In genomic region chr4:116183241-116183640, GRCh38 we compare ENCODE assay signal across 20 cellular contexts.
DNase-seq lines count a peak whose midpoint lies in the region; TF ChIP-seq lines count a peak whose summit lies in the region.
"Had no signal": no experiment of that assay in that cellular context is flagged by ENCODE, and none has a peak within 500 bp of the region (broad histone marks: within the 10 kb centered on the region; RNA-seq: fewer than 3 reads in every experiment).

No MANE protein-coding gene starts in this region.

- H3K4ac ChIP-seq in mesendoderm (ENCODE audit: low read depth, low read length): no peak overlapping the region

- no peaks in the 10 kb centered on the region for H3K9me3 ChIP-seq in A673 (ENCODE audit: low read depth, low read length, poor library complexity, severe bottlenecking)
- H3K9me3 ChIP-seq in neural progenitor cell (ENCODE audit: low read depth): no peaks in the 10 kb centered on the region
- H3K9me3 ChIP-seq: BE2C; BLaER1 treated with 17β-estradiol and CSF1 and Interleukin-3, amounts not matched to agents 10 nM and 100 nM; Caco-2 had no signal

- no peaks in the 10 kb centered on the region for H3K36me3 Mint-ChIP-seq in neural progenitor cell
- H3K36me3 Mint-ChIP-seq: CD14-positive monocyte; CD4-positive, alpha-beta memory T cell had no signal

- peaks cover 6% of the 10 kb centered on the region for H3K36me3 ChIP-seq in A673 (ENCODE audit: insufficient read depth, low read length, poor library complexity, severe bottlenecking)
- no peaks in the 10 kb centered on the region for H3K36me3 ChIP-seq in neural progenitor cell
- H3K36me3 ChIP-seq in mesendoderm (ENCODE audit: control insufficient read depth, insufficient read depth, low read length): no peaks in the 10 kb centered on the region
- H3K36me3 ChIP-seq: BE2C; BLaER1 treated with 17β-estradiol and CSF1 and Interleukin-3, amounts not matched to agents 10 nM and 100 nM had no signal

- H3K56ac ChIP-seq in mesendoderm (ENCODE audit: low read length): no peak overlapping the region

- H3K79me2 ChIP-seq in neural progenitor cell (ENCODE audit: low read depth): no peaks in the 10 kb centered on the region
- no peaks in the 10 kb centered on the region for H3K79me2 ChIP-seq in mesendoderm (ENCODE audit: control insufficient read depth, insufficient read depth, low read length)

- no peaks in the 10 kb centered on the region for H3K79me1 ChIP-seq in mesendoderm (ENCODE audit: low read length)

- intact Hi-C loops in A673 (cut with micrococcal nuclease; ENCODE audit: unreplicated experiment): loop anchor here (1.0 to 10.0 kb wide), 13 partner anchors 126 to 1849 kb away; partner anchors contain the start of gene NDST3

- H3K4me3 ChIP-seq in A673 (ENCODE audit: low read depth, low read length, poor library complexity, severe bottlenecking): no peak overlapping the region
- H3K4me3 ChIP-seq in neural progenitor cell: no peak overlapping the region
- no peak overlapping the region for H3K4me3 ChIP-seq in mesendoderm (ENCODE audit: low read length)
- H3K4me3 ChIP-seq: BLaER1 treated with 17β-estradiol and CSF1 and Interleukin-3, amounts not matched to agents 10 nM and 100 nM; GM23248 had no signal

- POLR2A ChIA-PET in A673 (lab: Charles Lee; ENCODE audit: low non-redundant PET): interaction anchor here (1.0 kb wide), 1 partner anchor 317 kb away, joined by 18 read pairs; no protein-coding TSS in a partner anchor

- H3K9me3 Mint-ChIP-seq in neural progenitor cell: no peaks in the 10 kb centered on the region
- H3K9me3 Mint-ChIP-seq: CD14-positive monocyte had no signal

- DNase-seq in A673 (ENCODE audit: low spot score): peak; percentile 88
- peak; percentile 9 for DNase-seq in DMS 273 treated with DMSO at 0.1 percent for 48 hours (lab: John Stamatoyannopoulos, UW)
- DNase-seq in NCI-H82 treated with DMSO at 0.1 percent for 48 hours (lab: John Stamatoyannopoulos, UW; ENCODE audit: unreplicated experiment): peak; percentile 81
- no peak for DNase-seq in neural progenitor cell (ENCODE audit: low spot score)
- DNase-seq in CD1c-positive myeloid dendritic cell (ENCODE audit: extremely low spot score): no peak
- no peak for DNase-seq in mesendoderm
- no peak for DNase-seq in NCI-H774 (lab: John Stamatoyannopoulos, UW)
- DNase-seq: ACHN; AML-193; BE2C; Caco-2; CD4-positive, alpha-beta memory T cell; DMS153; DND-41; GM23248; H7; HCEC 1CT had no signal

- H3F3A ChIP-seq in neural progenitor cell (ENCODE audit: low read depth): no peaks in the 10 kb centered on the region

- no peak overlapping the region for H2BK15ac ChIP-seq in mesendoderm (replicated peaks; ENCODE audit: low read depth)

- H2AK5ac ChIP-seq in mesendoderm (ENCODE audit: low read length): no peak overlapping the region

- H3K4me3 Mint-ChIP-seq in neural progenitor cell: no peak overlapping the region
- H3K4me3 Mint-ChIP-seq: CD14-positive monocyte; CD4-positive, alpha-beta memory T cell had no signal

- no peak overlapping the region for H3K23ac ChIP-seq in mesendoderm (ENCODE audit: low read length)

- H3K27ac Mint-ChIP-seq in neural progenitor cell: no peak overlapping the region
- H3K27ac Mint-ChIP-seq: CD14-positive monocyte; CD4-positive, alpha-beta memory T cell had no signal

- no peak overlapping the region for H3K4me2 ChIP-seq in neural progenitor cell
- no peak overlapping the region for H3K4me2 ChIP-seq in mesendoderm (ENCODE audit: low read length)
- H3K4me2 ChIP-seq: BLaER1 treated with 17β-estradiol and CSF1 and Interleukin-3, amounts not matched to agents 10 nM and 100 nM had no signal

- CTCF ChIA-PET in A673 (lab: Charles Lee): no interaction called here

- H4K5ac ChIP-seq in mesendoderm (ENCODE audit: low read length): no peak overlapping the region

- H3K9ac ChIP-seq in neural progenitor cell: no peak overlapping the region
- H3K9ac ChIP-seq in mesendoderm (ENCODE audit: low read length): no peak overlapping the region
- H3K9ac ChIP-seq: BLaER1 treated with 17β-estradiol and CSF1 and Interleukin-3, amounts not matched to agents 10 nM and 100 nM; GM23248 had no signal

- H3K27ac ChIP-seq in A673 (ENCODE audit: low read depth, low read length, poor library complexity, severe bottlenecking): peak overlapping the region; percentile 97
- H3K27ac ChIP-seq in neural progenitor cell: no peak overlapping the region
- H3K27ac ChIP-seq in mesendoderm (ENCODE audit: low read depth, low read length): no peak overlapping the region
- H3K27ac ChIP-seq: 22Rv1; BLaER1 treated with 17β-estradiol and CSF1 and Interleukin-3, amounts not matched to agents 10 nM and 100 nM; GM23248 had no signal

- peak overlapping the region; percentile 9 for H2AFZ ChIP-seq in neural progenitor cell (replicated peaks)
- H2AFZ ChIP-seq: GM23248 had no signal

- no peaks in the 10 kb centered on the region for H3K4me1 Mint-ChIP-seq in neural progenitor cell
- H3K4me1 Mint-ChIP-seq: CD14-positive monocyte; CD4-positive, alpha-beta memory T cell had no signal

- TF ChIP-seq CTCF in A673 (conservative IDR thresholded peaks at IDR 0.05; ENCODE audit: low read depth, low read length) (no peak), neural progenitor cell (IDR thresholded peaks at IDR 0.05) (no peak)

- H4K8ac ChIP-seq in mesendoderm (ENCODE audit: low read depth, low read length): no peak overlapping the region

- H3K27me3 Mint-ChIP-seq in neural progenitor cell (ENCODE audit: insufficient read depth, low read depth): peaks cover 2% of the 10 kb centered on the region
- H3K27me3 Mint-ChIP-seq: CD4-positive, alpha-beta memory T cell had no signal

- H2BK120ac ChIP-seq in mesendoderm (ENCODE audit: low read depth, low read length): no peak overlapping the region

- H3K27me3 ChIP-seq in A673 (replicated peaks; ENCODE audit: insufficient read depth, low read depth, low read length, poor library complexity) (no peaks in the 10 kb centered on the region), neural progenitor cell (no peaks in the 10 kb centered on the region), mesendoderm (ENCODE audit: insufficient read depth, low read length, poor library complexity) (no peaks in the 10 kb centered on the region)
- H3K27me3 ChIP-seq: BE2C; BLaER1 treated with 17β-estradiol and CSF1 and Interleukin-3, amounts not matched to agents 10 nM and 100 nM had no signal

- BruUV-seq in A673 (replicated peaks; lab: Mats Ljungman, UMichigan): no TSS peak

- H4K20me1 ChIP-seq in neural progenitor cell (ENCODE audit: low read depth): no peaks in the 10 kb centered on the region
- H4K20me1 ChIP-seq: BLaER1 treated with 17β-estradiol and CSF1 and Interleukin-3, amounts not matched to agents 10 nM and 100 nM had no signal

- no peak overlapping the region for H2BK5ac ChIP-seq in mesendoderm (ENCODE audit: low read length)

- H3K18ac ChIP-seq in mesendoderm (ENCODE audit: low read length): no peak overlapping the region

- peaks cover 75% of the 10 kb centered on the region for H3K4me1 ChIP-seq in A673 (ENCODE audit: insufficient read depth, low read length, poor library complexity, severe bottlenecking)
- H3K4me1 ChIP-seq in neural progenitor cell: no peaks in the 10 kb centered on the region
- H3K4me1 ChIP-seq in mesendoderm (ENCODE audit: control insufficient read depth, low read depth, low read length): no peaks in the 10 kb centered on the region
- H3K4me1 ChIP-seq: BE2C; BLaER1 treated with 17β-estradiol and CSF1 and Interleukin-3, amounts not matched to agents 10 nM and 100 nM; Caco-2 had no signal

Comparison
In these comparisons a context has a peak if more than half of its experiments do, and no peak if none do; other contexts are left out.
1. DNase-seq: peak in A673 (single experiment), DMS 273 treated with DMSO at 0.1 percent for 48 hours (single experiment) and NCI-H82 treated with DMSO at 0.1 percent for 48 hours (single experiment); none in neural progenitor cell (single experiment), CD1c-positive myeloid dendritic cell (single experiment), mesendoderm (single experiment) and NCI-H774 (single experiment).